ENCODE assay signal across 2 cellular contexts in the genomic region with DNA sequence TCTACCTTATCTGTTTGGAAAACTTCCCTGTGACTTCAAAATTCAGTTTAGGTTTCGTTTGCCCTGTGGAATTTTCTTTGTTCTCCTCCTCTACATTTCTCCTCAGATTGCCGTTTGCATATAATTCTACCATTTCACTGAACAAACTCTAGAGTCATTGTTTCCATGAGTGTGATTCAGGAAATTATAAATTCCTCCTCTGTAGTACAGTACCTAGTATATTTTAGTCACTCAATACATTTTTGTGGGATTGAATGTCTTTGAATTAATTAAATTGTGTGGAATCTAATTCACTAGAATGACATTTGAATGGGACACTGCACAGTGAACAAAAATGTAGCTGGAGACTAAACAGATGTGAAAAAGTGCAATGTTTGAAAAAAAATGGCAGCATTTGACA.
TF ChIP-seq lines count a peak whose summit lies in the region.

No MANE protein-coding gene starts in this region.

TF ChIP-seq in SK-N-SH, 30 proteins besides CTCF, POLR2A, EP300 and RAD21:
- peak; percentile 77; the same call in 1 of the 2 replicates for TF ChIP-seq FOXM1 (IDR thresholded peaks at IDR 0.05; ENCODE audit: low read depth)
- TF ChIP-seq, protein P1, sequence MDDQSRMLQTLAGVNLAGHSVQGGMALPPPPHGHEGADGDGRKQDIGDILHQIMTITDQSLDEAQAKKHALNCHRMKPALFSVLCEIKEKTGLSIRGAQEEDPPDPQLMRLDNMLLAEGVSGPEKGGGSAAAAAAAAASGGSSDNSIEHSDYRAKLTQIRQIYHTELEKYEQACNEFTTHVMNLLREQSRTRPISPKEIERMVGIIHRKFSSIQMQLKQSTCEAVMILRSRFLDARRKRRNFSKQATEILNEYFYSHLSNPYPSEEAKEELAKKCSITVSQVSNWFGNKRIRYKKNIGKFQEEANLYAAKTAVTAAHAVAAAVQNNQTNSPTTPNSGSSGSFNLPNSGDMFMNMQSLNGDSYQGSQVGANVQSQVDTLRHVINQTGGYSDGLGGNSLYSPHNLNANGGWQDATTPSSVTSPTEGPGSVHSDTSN (IDR thresholded peaks at IDR 0.05) = peak; percentile 81; the same call in 1 of the 2 replicates
- peak; percentile 74; the same call in 1 of the 2 replicates for TF ChIP-seq TEAD4 (IDR thresholded peaks at IDR 0.05; ENCODE audit: borderline replicate concordance, insufficient read depth)
- 0 out of 2 replicates have a peak, but pooled peaks have one; percentile 15 for TF ChIP-seq RCOR1 (IDR thresholded peaks at IDR 0.05; ENCODE audit: low read length)
- TF ChIP-seq TCF12 (IDR thresholded peaks at IDR 0.05) = peak; percentile 88
- TF ChIP-seq, protein P2, sequence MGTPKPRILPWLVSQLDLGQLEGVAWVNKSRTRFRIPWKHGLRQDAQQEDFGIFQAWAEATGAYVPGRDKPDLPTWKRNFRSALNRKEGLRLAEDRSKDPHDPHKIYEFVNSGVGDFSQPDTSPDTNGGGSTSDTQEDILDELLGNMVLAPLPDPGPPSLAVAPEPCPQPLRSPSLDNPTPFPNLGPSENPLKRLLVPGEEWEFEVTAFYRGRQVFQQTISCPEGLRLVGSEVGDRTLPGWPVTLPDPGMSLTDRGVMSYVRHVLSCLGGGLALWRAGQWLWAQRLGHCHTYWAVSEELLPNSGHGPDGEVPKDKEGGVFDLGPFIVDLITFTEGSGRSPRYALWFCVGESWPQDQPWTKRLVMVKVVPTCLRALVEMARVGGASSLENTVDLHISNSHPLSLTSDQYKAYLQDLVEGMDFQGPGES (IDR thresholded peaks at IDR 0.05; ENCODE audit: low read depth, low read length) = no peak
- TF ChIP-seq FOSL2 (IDR thresholded peaks at IDR 0.05; ENCODE audit: borderline replicate concordance, low read depth) = peak; percentile 35; the same call in 1 of the 2 replicates
- no peak for TF ChIP-seq ELF1 (IDR thresholded peaks at IDR 0.05)
- peak; percentile 49; the same call in 1 of the 2 replicates for TF ChIP-seq POLR2AphosphoS5 (IDR thresholded peaks at IDR 0.05; ENCODE audit: low read depth, low read length)
- TF ChIP-seq MEF2A (IDR thresholded peaks at IDR 0.05; ENCODE audit: borderline replicate concordance, low read depth) = 0 out of 2 replicates have a peak, but pooled peaks have one; percentile 10
- peak; percentile 66 for TF ChIP-seq JUND (IDR thresholded peaks at IDR 0.05)
- TF ChIP-seq TAF1 (IDR thresholded peaks at IDR 0.05; ENCODE audit: borderline replicate concordance, low read depth, low read length) = 0 out of 2 replicates have a peak, but pooled peaks have one; percentile 13
- no peak for TF ChIP-seq USF2 (IDR thresholded peaks at IDR 0.05; ENCODE audit: borderline replicate concordance, low read depth, low read length)
- TF ChIP-seq RFX5 (IDR thresholded peaks at IDR 0.05; ENCODE audit: low read length) = no peak
- TF ChIP-seq NFIC (IDR thresholded peaks at IDR 0.05; ENCODE audit: borderline replicate concordance) = peak; percentile 39; the same call in 1 of the 2 replicates

TF ChIP-seq in endothelial cell of umbilical vein, 7 proteins besides CTCF, POLR2A, EP300 and RAD21:
- TF ChIP-seq MYC (IDR thresholded peaks at IDR 0.05; ENCODE audit: low read depth, low read length) (no peak), FOS (IDR thresholded peaks at IDR 0.05; ENCODE audit: borderline replicate concordance, insufficient read depth, low read length) (no peak), EZH2 (IDR thresholded peaks at IDR 0.05; ENCODE audit: borderline replicate concordance, low read depth, low read length, severe bottlenecking) (no peak), POLR2AphosphoS5 (IDR thresholded peaks at IDR 0.05; ENCODE audit: insufficient read depth, low read depth, low read length) (no peak)
